ENCODE assay signal across 1 cellular context in genomic region chr4:8067945-8068894, GRCh38.
TF ChIP-seq lines count a peak whose summit lies in the region.

No MANE protein-coding gene starts in this region.

TF ChIP-seq in H1, 55 proteins besides CTCF, POLR2A, EP300 and RAD21 (continued from another document):
- TF ChIP-seq USF2 (IDR thresholded peaks at IDR 0.05; ENCODE audit: low read length), result no peak
